20 cellular contexts compared by ENCODE assay signal in the genomic region with DNA sequence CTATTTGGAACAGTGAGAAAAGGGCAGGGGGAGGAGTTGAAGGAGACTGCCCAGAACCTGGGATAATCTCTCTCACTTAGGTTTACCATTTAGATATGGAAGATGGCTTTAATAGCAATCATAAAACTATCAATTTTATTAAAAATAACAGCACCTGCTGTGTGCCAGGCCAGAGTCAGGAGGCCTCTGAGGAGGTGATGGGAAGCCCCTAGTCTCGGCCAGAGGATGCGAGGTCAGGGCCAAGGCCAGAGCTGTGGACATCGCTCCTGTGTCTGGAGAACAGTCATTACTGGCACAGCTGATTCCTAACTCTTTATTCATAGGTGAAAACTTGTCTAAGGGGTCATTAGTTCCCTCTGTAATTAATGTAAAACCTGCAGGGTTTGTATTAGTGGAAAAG. TPM values are rescaled to one million over a fixed set of nuclear protein-coding genes. Genes with fewer than 3 reads are reported as not detected.
DNase-seq lines count a peak whose midpoint lies in the region; ATAC-seq, FAIRE-seq and TF ChIP-seq lines count a peak whose summit lies in the region.
"Had no signal": no experiment of that assay in that cellular context is flagged by ENCODE, and none has a peak within 500 bp of the region (broad histone marks: within the 10 kb centered on the region; RNA-seq: fewer than 3 reads in every experiment).

No MANE protein-coding gene starts in this region.

- H3K9me3 ChIP-seq in A549 (no peaks in the 10 kb centered on the region), Panc1 (ENCODE audit: control insufficient read depth, insufficient read depth, low read depth, low read length) (no peaks in the 10 kb centered on the region), mesenchymal stem cell (ENCODE audit: control insufficient read depth, low read length) (no peaks in the 10 kb centered on the region), gastrocnemius medialis (no peaks in the 10 kb centered on the region), smooth muscle cell (replicated peaks; ENCODE audit: low read depth) (no peaks in the 10 kb centered on the region)
- H3K9me3 ChIP-seq: SK-N-SH had no signal

- no peaks in the 10 kb centered on the region for H3F3A ChIP-seq in smooth muscle cell (ENCODE audit: low read depth)

- FAIRE-seq in A549 (lab: Jason Lieb, UNC), result peak; percentile 49
- FAIRE-seq: GM18507, HTR-8/SVneo had no signal

- no peak overlapping the region for H3K18ac ChIP-seq in mesenchymal stem cell (ENCODE audit: low read depth in 1 of 2, low read length in 2 of 2)

- H3K4me3 ChIP-seq in A549 (no peak overlapping the region), Panc1 (ENCODE audit: low read depth in 2 of 2, low read length in 2 of 2) (no peak overlapping the region), mesenchymal stem cell (ENCODE audit: insufficient read depth in 1 of 2, low read depth in 1 of 2, low read length in 2 of 2) (no peak overlapping the region), gastrocnemius medialis (no peak overlapping the region), smooth muscle cell (no peak overlapping the region)
- H3K4me3 ChIP-seq: K562 had no signal

- H4K20me1 ChIP-seq in smooth muscle cell (ENCODE audit: low read depth), result no peaks in the 10 kb centered on the region

- ATAC-seq in A549, result no peak
- ATAC-seq in Panc1, result no peak
- ATAC-seq in gastrocnemius medialis, result no peak
- ATAC-seq: K562 had no signal

- H3K14ac ChIP-seq in mesenchymal stem cell (ENCODE audit: low read length in 2 of 2), result no peak overlapping the region

- H2BK12ac ChIP-seq in mesenchymal stem cell (ENCODE audit: low read length in 2 of 2), result no peak overlapping the region

- DNase-seq in A549 (ENCODE audit: low read depth in 1 of 2, low spot score in 1 of 2), result no peak
- no peak for DNase-seq in Panc1 (ENCODE audit: low read depth, low spot score)
- DNase-seq in mesenchymal stem cell, result no peak
- DNase-seq in gastrocnemius medialis, result no peak
- DNase-seq in MV-4-11 (lab: John Stamatoyannopoulos, UW), result no peak
- no peak for DNase-seq in smooth muscle cell (lab: John Stamatoyannopoulos, UW; ENCODE audit: unreplicated experiment)
- DNase-seq in SKM-1 treated with dmso at 0.1 percent for 144 hours (lab: John Stamatoyannopoulos, UW; ENCODE audit: unreplicated experiment), result no peak
- DNase-seq: DMS53, H7, NCI-H1105, NCI-H1436 treated with DMSO at 0.1 percent for 48 hours, NCI-H187 treated with DMSO at 0.1 percent for 48 hours, NCI-H2107, NCI-H446, NCI-H524 treated with DMSO at 0.1 percent for 48 hours, NCI-H774, SK-N-SH had no signal

- peaks cover 45% of the 10 kb centered on the region for H3K4me1 ChIP-seq in A549
- peaks cover 35% of the 10 kb centered on the region for H3K4me1 ChIP-seq in Panc1 (ENCODE audit: control insufficient read depth, insufficient read depth, low read length)
- peaks cover 26% of the 10 kb centered on the region for H3K4me1 ChIP-seq in mesenchymal stem cell (ENCODE audit: control insufficient read depth, insufficient read depth, low read depth, low read length)
- peaks cover 61 to 67% of the 10 kb centered on the region in 2 donors for H3K4me1 ChIP-seq in gastrocnemius medialis
- no peaks in the 10 kb centered on the region for H3K4me1 ChIP-seq in smooth muscle cell (ENCODE audit: low read depth)

- H3K4me2 ChIP-seq in A549 (no peak overlapping the region), mesenchymal stem cell (ENCODE audit: low read length, poor library complexity, severe bottlenecking) (no peak overlapping the region), smooth muscle cell (no peak overlapping the region)
- H3K4me2 ChIP-seq: SK-N-SH had no signal

- no peaks in the 10 kb centered on the region for H3K79me2 ChIP-seq in smooth muscle cell (ENCODE audit: low read depth)

- TF ChIP-seq RAD21 in A549 (conservative IDR thresholded peaks at IDR 0.05 in 1 of 2, IDR thresholded peaks at IDR 0.05 in 1 of 2), result no peak

- in situ Hi-C loops in Panc1 (cut with HindIII; ENCODE audit: low pct_unique_long_range_greater_than_20kb, low sequenced_read_pairs), result no loop called here
- in situ Hi-C loops in gastrocnemius medialis (cut with MboI; ENCODE audit: low sequenced_read_pairs in 4 of 4), result no loop called here

- TF ChIP-seq CTCF in A549 (IDR thresholded peaks at IDR 0.05) (no peak), Panc1 (IDR thresholded peaks at IDR 0.05) (no peak), gastrocnemius medialis (IDR thresholded peaks at IDR 0.05 in 4 of 5, conservative IDR thresholded peaks at IDR 0.05 in 1 of 5) (no peak), smooth muscle cell (IDR thresholded peaks at IDR 0.05; ENCODE audit: borderline replicate concordance, insufficient read depth, poor library complexity, severe bottlenecking) (no peak)

- H2AFZ ChIP-seq in mesenchymal stem cell (ENCODE audit: low read depth, low read length) (no peak overlapping the region), smooth muscle cell (ENCODE audit: low read depth) (no peak overlapping the region)

- no peak overlapping the region for H3K4ac ChIP-seq in mesenchymal stem cell (ENCODE audit: low read depth in 1 of 2, low read length in 2 of 2)

- H3K27me3 ChIP-seq in Panc1 (ENCODE audit: control insufficient read depth, insufficient read depth, low read length), result no peaks in the 10 kb centered on the region
- peaks cover 0 to 54% of the 10 kb centered on the region in 2 experiments for H3K27me3 ChIP-seq in mesenchymal stem cell (ENCODE audit: control insufficient read depth in 1 of 2, insufficient read depth in 1 of 2, low read length in 2 of 2)
- no peaks in the 10 kb centered on the region for H3K27me3 ChIP-seq in gastrocnemius medialis
- no peaks in the 10 kb centered on the region for H3K27me3 ChIP-seq in smooth muscle cell (ENCODE audit: low read depth)

- H2AK5ac ChIP-seq in mesenchymal stem cell (ENCODE audit: low read length, severe bottlenecking), result no peak overlapping the region

- H4K91ac ChIP-seq in mesenchymal stem cell (ENCODE audit: low read length), result no peak overlapping the region

- CTCF ChIA-PET in A549 (lab: Yijun Ruan, JAX), result interaction anchor here (0.7 to 12.8 kb wide), 11 partner anchors 9 to 196 kb away, joined by 3 to 170 read pairs (median 9); no protein-coding TSS in a partner anchor
- CTCF ChIA-PET in Panc1 (lab: Charles Lee), result interaction anchor here (0.7 to 1.1 kb wide), 2 partner anchors 9 to 893 kb away, joined by 3 to 6 read pairs; no protein-coding TSS in a partner anchor

- H3K23ac ChIP-seq in mesenchymal stem cell (ENCODE audit: low read length in 2 of 2), result no peak overlapping the region

- TF ChIP-seq POLR2A in A549 (IDR thresholded peaks at IDR 0.05; ENCODE audit: low read length) (no peak), gastrocnemius medialis (IDR thresholded peaks at IDR 0.05) (no peak)

- TF ChIP-seq EP300 in A549 (IDR thresholded peaks at IDR 0.05), result no peak

- no peaks in the 10 kb centered on the region for H3K79me1 ChIP-seq in mesenchymal stem cell (replicated peaks; ENCODE audit: low read length, poor library complexity, severe bottlenecking)

- H2BK15ac ChIP-seq in mesenchymal stem cell (ENCODE audit: low read depth, poor library complexity, severe bottlenecking), result no peak overlapping the region

- H3K36me3 ChIP-seq in Panc1 (ENCODE audit: control insufficient read depth, insufficient read depth, low read length) (no peaks in the 10 kb centered on the region), mesenchymal stem cell (ENCODE audit: control insufficient read depth in 1 of 2, insufficient read depth in 2 of 2, low read depth in 1 of 2, low read length in 2 of 2) (no peaks in the 10 kb centered on the region), gastrocnemius medialis (no peaks in the 10 kb centered on the region), smooth muscle cell (ENCODE audit: low read depth) (no peaks in the 10 kb centered on the region)

- POLR2A ChIA-PET in A549 (lab: Yijun Ruan, JAX), result no interaction called here
- POLR2A ChIA-PET in Panc1 (lab: Charles Lee), result no interaction called here

- no peak overlapping the region for H4K8ac ChIP-seq in mesenchymal stem cell (ENCODE audit: low read length)

- 100% methylated on average over 3 of the region's 3 CpGs for WGBS in A549 (ENCODE audit: missing lambda C conversion rate)
- 100% methylated on average over 2 of the region's 3 CpGs for WGBS in mesenchymal stem cell
- 92% methylated on average over 3 of the region's 3 CpGs for WGBS in smooth muscle cell (ENCODE audit: low lambda C conversion rate)

- intact Hi-C loops in Panc1 (cut with micrococcal nuclease; ENCODE audit: unreplicated experiment) (no loop called here), gastrocnemius medialis (cut with DNase I; ENCODE audit: low total_unique reads) (loop anchor here (2.0 kb wide), 1 partner anchor 35 kb away; no protein-coding TSS in a partner anchor)

- H2BK5ac ChIP-seq in mesenchymal stem cell (ENCODE audit: low read depth, low read length, poor library complexity, severe bottlenecking), result no peak overlapping the region

- H2BK120ac ChIP-seq in mesenchymal stem cell (ENCODE audit: low read depth, low read length), result no peak overlapping the region

- H3K27ac ChIP-seq in A549 (no peak overlapping the region), Panc1 (ENCODE audit: low read length) (peak overlapping the region; percentile 65; the same call in 1 of the 2 replicates), mesenchymal stem cell (ENCODE audit: low read length, poor library complexity, severe bottlenecking) (no peak overlapping the region), gastrocnemius medialis (peak overlapping the region in 3 of 4 donors; percentile 87 to 93 (median 89)), smooth muscle cell (ENCODE audit: low read depth) (no peak overlapping the region)

- BruUV-seq in Panc1 (replicated peaks; lab: Mats Ljungman, UMichigan), result no TSS peak

- H3K9ac ChIP-seq in mesenchymal stem cell (ENCODE audit: low read length) (peak overlapping the region; percentile 19), smooth muscle cell (ENCODE audit: low read depth) (no peak overlapping the region)
- H3K9ac ChIP-seq: SK-N-SH had no signal

TF ChIP-seq in A549, 52 proteins besides CTCF, POLR2A, EP300 and RAD21:
- TF ChIP-seq CHD2 (IDR thresholded peaks at IDR 0.05; ENCODE audit: low read length, partially characterized antibody), result no peak
- TF ChIP-seq HOXB13 (CRISPR knock-in tag; IDR thresholded peaks at IDR 0.05; ENCODE audit: low read depth), result no peak
- TF ChIP-seq CHD4 (IDR thresholded peaks at IDR 0.05; ENCODE audit: borderline replicate concordance), result no peak
- TF ChIP-seq CEBPB (IDR thresholded peaks at IDR 0.05), result no peak

RNA-seq across cellular contexts. Expression of gene IQSEC2, which starts 4.2 kb away (rescaled TPM):
- polyA plus RNA-seq in A549 (2011; rRNA removed), result 28.3 and 45.3 TPM in 2 replicates
- polyA plus RNA-seq in A549 (2012; cell fraction: cytosol; rRNA removed), result 30.6 and 35.6 TPM in 2 replicates
- polyA plus RNA-seq in A549 (2012; cell fraction: nucleus; rRNA removed), result 22.9 and 25.9 TPM in 2 replicates
- polyA plus RNA-seq in A549 (2017; fragmentation: RNase III; extraction: RNeasy Plus Mini Kit Qiagen cat#74134 plus additional on column Dnase treatment), result 31.9 to 41.4 TPM (median 37.6 TPM) in 3 replicates
- 37.6 and 40.7 TPM in 2 replicates for polyA minus RNA-seq in A549 (2011; rRNA and poly(A)+ RNA removed)
- total RNA-seq in Panc1 (2021; ENCODE audit: unreplicated experiment), result 38.8 TPM
- 50.7 TPM for polyA plus RNA-seq in Panc1 (2012; ENCODE audit: insufficient read length)
- 22.4 TPM for polyA plus RNA-seq in mesenchymal stem cell (2013, experiment 1 of 2)
- polyA plus RNA-seq in mesenchymal stem cell (2013, experiment 2 of 2), result 21.2 TPM
- 100 to 1,000 TPM in 1 of 4 donors, 10 to 100 TPM in 3; 59.2 to 127 (median 73.9) TPM for total RNA-seq in gastrocnemius medialis
- 3.8 and 6.9 TPM in 2 replicates for total RNA-seq in smooth muscle cell
- 4.2 and 5.2 TPM in 2 replicates for polyA plus RNA-seq in smooth muscle cell

Comparison
In these comparisons a context has a peak if more than half of its experiments do, and no peak if none do; other contexts are left out.
1. H3K27ac ChIP-seq: peak in Panc1 (single experiment) and gastrocnemius medialis (3 of 4); none in A549 (0 of 2), mesenchymal stem cell (single experiment) and smooth muscle cell (single experiment).